ENCODE assay signal across 8 cellular contexts in genomic region chrX:126770179-126770578, GRCh38. TPM values are rescaled to one million over a fixed set of nuclear protein-coding genes. Genes with fewer than 3 reads are reported as not detected.
DNase-seq lines count a peak whose midpoint lies in the region; ATAC-seq and TF ChIP-seq lines count a peak whose summit lies in the region.

No MANE protein-coding gene starts in this region.

- ATAC-seq in GM21717 (IDR thresholded peaks at IDR 0.05; ENCODE audit: unreplicated experiment), result peak; percentile 97

- intact Hi-C loops in spleen (cut with DNase I; ENCODE audit: low total_unique reads), result no loop called here

- no peak overlapping the region for H3K4me3 ChIP-seq in spleen

- peak in 8 of 11 experiments; percentile 12 to 35 (median 20) for TF ChIP-seq CTCF in spleen (IDR thresholded peaks at IDR 0.05 in 8 of 11, conservative IDR thresholded peaks at IDR 0.05 in 3 of 11)

- no peaks in the 10 kb centered on the region for H3K27me3 ChIP-seq in spleen (replicated peaks in 1 of 7)

- H3K4me1 ChIP-seq in spleen, result no peaks in the 10 kb centered on the region

- no peaks in the 10 kb centered on the region for H3K36me3 ChIP-seq in spleen

- TF ChIP-seq POLR2A in erythroblast (IDR thresholded peaks at IDR 0.05; ENCODE audit: low read length) (no peak), spleen (IDR thresholded peaks at IDR 0.05) (no peak)

- 12 to 18% (median 14%) methylated on average over 5 of the region's 5 CpGs for WGBS in spleen, 5 donors

- H3K9me3 ChIP-seq in spleen, result peaks cover 0 to 4% (median 0%) of the 10 kb centered on the region in 8 donors

- DNase-seq in DMS53 (lab: John Stamatoyannopoulos, UW) (peak; percentile 71), NCI-H82 treated with DMSO at 0.1 percent for 48 hours (lab: John Stamatoyannopoulos, UW; ENCODE audit: unreplicated experiment) (peak; percentile 11), erythroblast (lab: John Stamatoyannopoulos, UW) (peak; percentile 0 to 9), spleen (no peak), GM03348 (ENCODE audit: low spot score) (no peak), NK-92 (lab: John Stamatoyannopoulos, UW; ENCODE audit: unreplicated experiment) (no peak), NCI-H187 treated with DMSO at 0.1 percent for 48 hours (lab: John Stamatoyannopoulos, UW) (no peak)

- H3K27ac ChIP-seq in spleen, result no peak overlapping the region

RNA-seq across cellular contexts. Expression of gene PRR32, which starts 49.4 kb away (rescaled TPM):
- under 1 TPM in 1 of 7 donors, not detected in 6; 0.40 TPM for total RNA-seq in spleen
- under 1 TPM; 0.06 to 0.13 (median 0.13) TPM for polyA plus RNA-seq in spleen

Comparison
In these comparisons a context has a peak if more than half of its experiments do, and no peak if none do; other contexts are left out.
1. DNase-seq: peak in DMS53 (single experiment), NCI-H82 treated with DMSO at 0.1 percent for 48 hours (single experiment) and erythroblast (2 of 2); none in spleen (single experiment), GM03348 (single experiment), NK-92 (single experiment) and NCI-H187 treated with DMSO at 0.1 percent for 48 hours (single experiment).